In genomic region chr7:150406311-150406564, GRCh38 we compare ENCODE assay signal across 8 cellular contexts. TPM values are rescaled to one million over a fixed set of nuclear protein-coding genes. Genes with fewer than 3 reads are reported as not detected.
DNase-seq lines count a peak whose midpoint lies in the region; ATAC-seq and TF ChIP-seq lines count a peak whose summit lies in the region.

No MANE protein-coding gene starts in this region.

- H3K9me3 ChIP-seq in CD4-positive, CD25-positive, alpha-beta regulatory T cell (ENCODE audit: control insufficient read depth in 2 of 2, low read length in 2 of 2), result no peaks in the 10 kb centered on the region
- H3K9me3 ChIP-seq in MM.1S (replicated peaks; ENCODE audit: insufficient read depth, low read length), result no peaks in the 10 kb centered on the region
- no peaks in the 10 kb centered on the region for H3K9me3 ChIP-seq in ectodermal cell (ENCODE audit: control insufficient read depth, low read length)
- H3K9me3 ChIP-seq in neural cell (ENCODE audit: low read length), result no peaks in the 10 kb centered on the region

- peaks cover 20% of the 10 kb centered on the region for H3K36me3 ChIP-seq in CD4-positive, CD25-positive, alpha-beta regulatory T cell (ENCODE audit: control insufficient read depth, insufficient read depth, low read length)
- peaks cover 6% of the 10 kb centered on the region for H3K36me3 ChIP-seq in MM.1S (replicated peaks; ENCODE audit: insufficient read depth, low read length)
- H3K36me3 ChIP-seq in ectodermal cell (ENCODE audit: control insufficient read depth, insufficient read depth, low read length), result peaks cover 3% of the 10 kb centered on the region
- H3K36me3 ChIP-seq in neural cell (ENCODE audit: insufficient read depth, low read length), result no peaks in the 10 kb centered on the region

- peaks cover 36% of the 10 kb centered on the region for H3F3A ChIP-seq in MM.1S (ENCODE audit: insufficient read depth, low read length)
- no peaks in the 10 kb centered on the region for H3F3A ChIP-seq in neural cell (ENCODE audit: insufficient read depth, low read length, poor library complexity, severe bottlenecking)

- peaks cover 0 to 49% (median 30%) of the 10 kb centered on the region in 4 donors for H3K4me1 Mint-ChIP-seq in CD4-positive, CD25-positive, alpha-beta regulatory T cell

- H3K27me3 Mint-ChIP-seq in CD4-positive, CD25-positive, alpha-beta regulatory T cell, result peaks cover 9% of the 10 kb centered on the region

- peak in 2 of 3 donors; percentile 10 to 50 for DNase-seq in CD4-positive, CD25-positive, alpha-beta regulatory T cell
- DNase-seq in MM.1S (peak; percentile 59), epidermal melanocyte (ENCODE audit: insufficient read length, low spot score) (no peak), NCI-H2196 treated with DMSO at 0.1 percent for 48 hours (lab: John Stamatoyannopoulos, UW; ENCODE audit: unreplicated experiment) (no peak), NCI-H1436 treated with DMSO at 0.1 percent for 48 hours (lab: John Stamatoyannopoulos, UW) (no peak), dermis blood vessel endothelial cell (no peak)

- TF ChIP-seq RAD21 in neural cell (conservative IDR thresholded peaks at IDR 0.05), result no peak

- WGBS in ectodermal cell, 2 experiments, result 10 to 13% methylated on average over 2 of the region's 2 CpGs

- peaks cover 33% of the 10 kb centered on the region for H3K4me1 ChIP-seq in CD4-positive, CD25-positive, alpha-beta regulatory T cell (ENCODE audit: control insufficient read depth, insufficient read depth, low read length, poor library complexity, severe bottlenecking)
- H3K4me1 ChIP-seq in MM.1S (ENCODE audit: low read length) (peaks cover 37% of the 10 kb centered on the region), ectodermal cell (ENCODE audit: control insufficient read depth, insufficient read depth, low read length) (peaks cover 41% of the 10 kb centered on the region)

- peaks cover 17% of the 10 kb centered on the region for H3K36me3 Mint-ChIP-seq in CD4-positive, CD25-positive, alpha-beta regulatory T cell

- H2AFZ ChIP-seq in MM.1S (ENCODE audit: low read length) (no peak overlapping the region), neural cell (ENCODE audit: low read depth, low read length) (no peak overlapping the region)

- H3K79me2 ChIP-seq in MM.1S (ENCODE audit: low read length) (peaks cover 61% of the 10 kb centered on the region), neural cell (replicated peaks; ENCODE audit: insufficient read depth, low read length) (no peaks in the 10 kb centered on the region)

- TF ChIP-seq CTCF in MM.1S (IDR thresholded peaks at IDR 0.05; ENCODE audit: low read length), result no peak
- no peak for TF ChIP-seq CTCF in neural cell (IDR thresholded peaks at IDR 0.05; ENCODE audit: poor library complexity, severe bottlenecking)

- H3K9ac ChIP-seq in MM.1S (ENCODE audit: low read length), result peak overlapping the region; percentile 92
- peak overlapping the region; percentile 84 for H3K9ac ChIP-seq in neural cell (ENCODE audit: low read length)

- H3K27me3 ChIP-seq in CD4-positive, CD25-positive, alpha-beta regulatory T cell (ENCODE audit: control insufficient read depth, insufficient read depth, low read length), result no peaks in the 10 kb centered on the region
- no peaks in the 10 kb centered on the region for H3K27me3 ChIP-seq in MM.1S (replicated peaks; ENCODE audit: insufficient read depth, low read length)
- H3K27me3 ChIP-seq in ectodermal cell (ENCODE audit: control insufficient read depth, insufficient read depth, low read length, poor library complexity, severe bottlenecking), result no peaks in the 10 kb centered on the region
- no peaks in the 10 kb centered on the region for H3K27me3 ChIP-seq in neural cell (ENCODE audit: insufficient read depth, low read depth, low read length)

- H4K20me1 ChIP-seq in MM.1S (ENCODE audit: insufficient read depth, low read length) (no peaks in the 10 kb centered on the region), neural cell (ENCODE audit: insufficient read depth) (no peaks in the 10 kb centered on the region)

- peaks cover 0 to 1% (median 0%) of the 10 kb centered on the region in 7 donors for H3K9me3 Mint-ChIP-seq in CD4-positive, CD25-positive, alpha-beta regulatory T cell

- no peak for TF ChIP-seq EP300 in neural cell (conservative IDR thresholded peaks at IDR 0.05; ENCODE audit: poor library complexity, severe bottlenecking)

- H3K27ac ChIP-seq in CD4-positive, CD25-positive, alpha-beta regulatory T cell (ENCODE audit: insufficient read depth, low read length, poor library complexity, severe bottlenecking), result peak overlapping the region; percentile 84
- H3K27ac ChIP-seq in MM.1S (ENCODE audit: low read length) (peak overlapping the region; percentile 98), ectodermal cell (ENCODE audit: insufficient read depth, low read depth, low read length, poor library complexity, severe bottlenecking) (no peak overlapping the region), neural cell (ENCODE audit: low read length) (peak overlapping the region; percentile 65)

- peak overlapping the region; percentile 72 to 99 (median 94) for H3K4me3 Mint-ChIP-seq in CD4-positive, CD25-positive, alpha-beta regulatory T cell

- peak overlapping the region; percentile 82 for H3K4me3 ChIP-seq in CD4-positive, CD25-positive, alpha-beta regulatory T cell (ENCODE audit: low read depth, low read length)
- H3K4me3 ChIP-seq in MM.1S (ENCODE audit: low read length) (peak overlapping the region; percentile 70), ectodermal cell (ENCODE audit: insufficient read depth, low read depth, low read length) (peak overlapping the region; percentile 57), neural cell (ENCODE audit: low read length) (peak overlapping the region; percentile 76)

- H3K9me2 ChIP-seq in MM.1S (replicated peaks; ENCODE audit: insufficient read depth, low read length), result no peaks in the 10 kb centered on the region
- H3K9me2 ChIP-seq in neural cell (ENCODE audit: insufficient read depth, low read length), result no peaks in the 10 kb centered on the region

- peak overlapping the region; percentile 98 for H3K4me2 ChIP-seq in MM.1S (ENCODE audit: low read depth, low read length)
- peak overlapping the region; percentile 68 for H3K4me2 ChIP-seq in neural cell (ENCODE audit: low read length)

- ATAC-seq in CD4-positive, CD25-positive, alpha-beta regulatory T cell (ENCODE audit: low read depth in 2 of 2), result peak in 1 of 2 donors; percentile 15

- H3K27ac Mint-ChIP-seq in CD4-positive, CD25-positive, alpha-beta regulatory T cell, result peak overlapping the region; percentile 91 to 99 (median 96)

TF ChIP-seq in neural cell, 6 proteins besides CTCF, POLR2A, EP300 and RAD21:
- TF ChIP-seq EZH2 (IDR thresholded peaks at IDR 0.05; ENCODE audit: borderline replicate concordance, insufficient read depth, low read length, poor library complexity, severe bottlenecking), result no peak
- no peak for TF ChIP-seq MXI1 (conservative IDR thresholded peaks at IDR 0.05; ENCODE audit: poor library complexity, severe bottlenecking)
- no peak for TF ChIP-seq REST (IDR thresholded peaks at IDR 0.05; ENCODE audit: borderline replicate concordance)
- no peak for TF ChIP-seq SMC3 (conservative IDR thresholded peaks at IDR 0.05; ENCODE audit: poor library complexity)
- no peak for TF ChIP-seq POLR2AphosphoS5 (IDR thresholded peaks at IDR 0.05)
- no peak for TF ChIP-seq TAF1 (IDR thresholded peaks at IDR 0.05; ENCODE audit: low read depth)

RNA-seq across cellular contexts. Expression of gene ZNF775, which starts 27.1 kb away (rescaled TPM):
- 2.9 TPM for total RNA-seq in CD4-positive, CD25-positive, alpha-beta regulatory T cell
- 1 to 10 TPM; 2.2 to 7.6 (median 4.1) TPM for polyA plus RNA-seq in CD4-positive, CD25-positive, alpha-beta regulatory T cell
- 16.7 TPM for polyA plus RNA-seq in ectodermal cell (2013, experiment 1 of 4)
- 14.4 TPM for polyA plus RNA-seq in ectodermal cell (2013, experiment 2 of 4)
- polyA plus RNA-seq in ectodermal cell (2013, experiment 3 of 4), result 16.5 TPM
- polyA plus RNA-seq in ectodermal cell (2013, experiment 4 of 4), result 15.2 TPM
- 16.8 and 24.9 TPM in 2 replicates for polyA plus RNA-seq in neural cell
- 22.9 and 28.5 TPM in 2 replicates for polyA minus RNA-seq in neural cell
- 8.1 and 9.7 TPM in 2 replicates for total RNA-seq in dermis blood vessel endothelial cell

RNA-seq across cellular contexts. Expression of gene REPIN1, which starts 37.6 kb away (rescaled TPM):
- total RNA-seq in CD4-positive, CD25-positive, alpha-beta regulatory T cell, result 40.3 TPM
- 10 to 100 TPM; 22.5 to 35.2 (median 26.5) TPM for polyA plus RNA-seq in CD4-positive, CD25-positive, alpha-beta regulatory T cell
- polyA plus RNA-seq in ectodermal cell (2013, experiment 1 of 4), result 75.3 TPM
- 83.3 TPM for polyA plus RNA-seq in ectodermal cell (2013, experiment 2 of 4)
- polyA plus RNA-seq in ectodermal cell (2013, experiment 3 of 4), result 73.8 TPM
- 79.6 TPM for polyA plus RNA-seq in ectodermal cell (2013, experiment 4 of 4)
- polyA plus RNA-seq in neural cell, result 95.5 and 127 TPM in 2 replicates
- 69.5 and 85.0 TPM in 2 replicates for polyA minus RNA-seq in neural cell
- 83.9 and 124 TPM in 2 replicates for total RNA-seq in dermis blood vessel endothelial cell

RNA-seq across cellular contexts. Expression of gene GIMAP8, which starts 44.2 kb away (rescaled TPM):
- total RNA-seq in CD4-positive, CD25-positive, alpha-beta regulatory T cell, result 8.0 TPM
- 10 to 100 TPM; 11.3 to 30.8 (median 18.4) TPM for polyA plus RNA-seq in CD4-positive, CD25-positive, alpha-beta regulatory T cell
- not detected for polyA plus RNA-seq in ectodermal cell (2013, experiment 1 of 4)
- polyA plus RNA-seq in ectodermal cell (2013, experiment 2 of 4), result not detected
- polyA plus RNA-seq in ectodermal cell (2013, experiment 3 of 4), result not detected
- polyA plus RNA-seq in ectodermal cell (2013, experiment 4 of 4), result not detected
- polyA plus RNA-seq in neural cell, result not detected in 2 replicates
- polyA minus RNA-seq in neural cell, result not detected in 2 replicates
- total RNA-seq in dermis blood vessel endothelial cell, result 157 and 178 TPM in 2 replicates

Comparison
In these comparisons a context has a peak if more than half of its experiments do, and no peak if none do; other contexts are left out.
1. DNase-seq: peak in CD4-positive, CD25-positive, alpha-beta regulatory T cell (2 of 3) and MM.1S (single experiment); none in epidermal melanocyte (single experiment), NCI-H2196 treated with DMSO at 0.1 percent for 48 hours (single experiment), NCI-H1436 treated with DMSO at 0.1 percent for 48 hours (single experiment) and dermis blood vessel endothelial cell (single experiment).
2. RNA of gene GIMAP8, which starts 44.2 kb away (total RNA-seq): 157 to 178 TPM in dermis blood vessel endothelial cell; 8.0 TPM in CD4-positive, CD25-positive, alpha-beta regulatory T cell (single experiment); every median in the first group is over 10 times any median in the second.
3. Peak in every context shown above with its lines, with median percentiles within 50 percentile points of each other: H3K4me3 ChIP-seq.